ENCODE assay signal across 18 cellular contexts in genomic region chr7:151206914-151207313, GRCh38. TPM values are rescaled to one million over a fixed set of nuclear protein-coding genes. Genes with fewer than 3 reads are reported as not detected.
DNase-seq lines count a peak whose midpoint lies in the region; ATAC-seq and TF ChIP-seq lines count a peak whose summit lies in the region.
"Had no signal": no experiment of that assay in that cellular context is flagged by ENCODE, and none has a peak within 500 bp of the region (broad histone marks: within the 10 kb centered on the region; RNA-seq: fewer than 3 reads in every experiment).

No MANE protein-coding gene starts in this region.

- H3K36me3 ChIP-seq in HEK293 (ENCODE audit: control insufficient read depth in 2 of 2, insufficient read depth in 1 of 2, low read length in 2 of 2): peaks cover 0 to 6% of the 10 kb centered on the region in 2 experiments; a peak in 1 of 3 replicates
- H3K36me3 ChIP-seq: colonic mucosa had no signal

- no peaks in the 10 kb centered on the region for H3K9me3 Mint-ChIP-seq in T-helper 1 cell treated with Interleukin-12 subunit alpha and Interleukin-12 subunit beta and Interleukin-4 antibody, amounts not matched to agents 30 μg/mL and 1 μg/mL, for 36 hours
- H3K9me3 Mint-ChIP-seq in immature natural killer cell: no peaks in the 10 kb centered on the region
- no peaks in the 10 kb centered on the region for H3K9me3 Mint-ChIP-seq in activated T-helper 1 cell treated with anti-CD3 and anti-CD28 coated beads, Interleukin-12 subunit alpha, Interleukin-12 subunit beta, Interleukin-2, Interleukin-4 antibody, amounts not matched to agents 30 ng/mL and 10 ng/mL and 1 ng/mL, durations not matched to agents 14 hours and 24 hours and 36 hours

- H3K4me3 ChIP-seq in HEK293 (ENCODE audit: low read depth, low read length): no peak overlapping the region
- H3K4me3 ChIP-seq: colonic mucosa, esophagus squamous epithelium, lower lobe of right lung had no signal

- no peak overlapping the region for H3K27ac ChIP-seq in HEK293 (ENCODE audit: extremely low read depth, low read depth, low read length)
- H3K27ac ChIP-seq: colonic mucosa, esophagus squamous epithelium, KMS-11, lower lobe of right lung had no signal

- H3K27me3 Mint-ChIP-seq in T-helper 1 cell treated with Interleukin-12 subunit alpha and Interleukin-12 subunit beta and Interleukin-4 antibody, amounts not matched to agents 30 μg/mL and 1 μg/mL, for 36 hours (ENCODE audit: low read depth): peaks cover 9% of the 10 kb centered on the region
- H3K27me3 Mint-ChIP-seq in immature natural killer cell (ENCODE audit: low read depth in 3 of 3): peaks cover 0 to 4% (median 3%) of the 10 kb centered on the region in 3 donors
- peaks cover 12% of the 10 kb centered on the region for H3K27me3 Mint-ChIP-seq in activated T-helper 1 cell treated with anti-CD3 and anti-CD28 coated beads, Interleukin-12 subunit alpha, Interleukin-12 subunit beta, Interleukin-2, Interleukin-4 antibody, amounts not matched to agents 30 ng/mL and 10 ng/mL and 1 ng/mL, durations not matched to agents 14 hours and 24 hours and 36 hours (ENCODE audit: insufficient read depth)

- H3K36me3 Mint-ChIP-seq in T-helper 1 cell treated with Interleukin-12 subunit alpha and Interleukin-12 subunit beta and Interleukin-4 antibody, amounts not matched to agents 30 μg/mL and 1 μg/mL, for 36 hours (ENCODE audit: low read depth): peaks cover 1% of the 10 kb centered on the region
- peaks cover 0 to 1% (median 0%) of the 10 kb centered on the region in 3 donors for H3K36me3 Mint-ChIP-seq in immature natural killer cell
- peaks cover 7% of the 10 kb centered on the region for H3K36me3 Mint-ChIP-seq in activated T-helper 1 cell treated with anti-CD3 and anti-CD28 coated beads, Interleukin-12 subunit alpha, Interleukin-12 subunit beta, Interleukin-2, Interleukin-4 antibody, amounts not matched to agents 30 ng/mL and 10 ng/mL and 1 ng/mL, durations not matched to agents 14 hours and 24 hours and 36 hours (ENCODE audit: low read depth)

- CTCF ChIA-PET in HEK293 (lab: Yijun Ruan, JAX): no interaction called here

- H3K4me3 Mint-ChIP-seq in T-helper 1 cell treated with Interleukin-12 subunit alpha and Interleukin-12 subunit beta and Interleukin-4 antibody, amounts not matched to agents 30 μg/mL and 1 μg/mL, for 36 hours: peak overlapping the region; percentile 16
- peak overlapping the region; percentile 8 to 70 (median 56) for H3K4me3 Mint-ChIP-seq in immature natural killer cell
- no peak overlapping the region for H3K4me3 Mint-ChIP-seq in activated T-helper 1 cell treated with anti-CD3 and anti-CD28 coated beads, Interleukin-12 subunit alpha, Interleukin-12 subunit beta, Interleukin-2, Interleukin-4 antibody, amounts not matched to agents 30 ng/mL and 10 ng/mL and 1 ng/mL, durations not matched to agents 14 hours and 24 hours and 36 hours

- no peak for TF ChIP-seq CTCF in HEK293 (tag by site-specific recombination; IDR thresholded peaks at IDR 0.05)

- peak; percentile 47 for DNase-seq in NOMO-1 treated with DMSO at 0.1 percent for 48 hours (lab: John Stamatoyannopoulos, UW; ENCODE audit: unreplicated experiment)
- no peak for DNase-seq in NOMO-1 treated with dmso at 0.1 percent for 144 hours (lab: John Stamatoyannopoulos, UW; ENCODE audit: unreplicated experiment)
- DNase-seq in immature natural killer cell: peak; percentile 10 to 28 (median 22)
- DNase-seq in globus pallidus (ENCODE audit: low spot score): no peak
- DNase-seq in activated T-helper 1 cell treated with anti-CD3 and anti-CD28 coated beads, Interleukin-12 subunit alpha, Interleukin-12 subunit beta, Interleukin-2, Interleukin-4 antibody, amounts not matched to agents 30 ng/mL and 10 ng/mL and 1 ng/mL, durations not matched to agents 14 hours and 24 hours and 36 hours (ENCODE audit: low spot score): no peak
- DNase-seq: 8988T; activated CD4-positive, alpha-beta T cell treated with anti-CD3 and anti-CD28 coated beads for 48 hours; amniotic stem cell; Caco-2; colonic mucosa; esophagus squamous epithelium; lower lobe of right lung; SK-N-SH had no signal

- peak overlapping the region; percentile 52 for H3K27ac Mint-ChIP-seq in T-helper 1 cell treated with Interleukin-12 subunit alpha and Interleukin-12 subunit beta and Interleukin-4 antibody, amounts not matched to agents 30 μg/mL and 1 μg/mL, for 36 hours
- peak overlapping the region in 5 of 6 donors; percentile 59 to 78 (median 69) for H3K27ac Mint-ChIP-seq in immature natural killer cell
- no peak overlapping the region for H3K27ac Mint-ChIP-seq in activated T-helper 1 cell treated with anti-CD3 and anti-CD28 coated beads, Interleukin-12 subunit alpha, Interleukin-12 subunit beta, Interleukin-2, Interleukin-4 antibody, amounts not matched to agents 30 ng/mL and 10 ng/mL and 1 ng/mL, durations not matched to agents 14 hours and 24 hours and 36 hours

- POLR2A ChIA-PET in HEK293 (lab: Yijun Ruan, JAX): interaction anchor here (3.6 kb wide), 1 partner anchor 20 kb away, joined by 15 read pairs; the partner anchor contains the start of gene ABCF2

- intact Hi-C loops in activated T-helper 1 cell treated with anti-CD3 and anti-CD28 coated beads, Interleukin-12 subunit alpha, Interleukin-12 subunit beta, Interleukin-2, Interleukin-4 antibody, amounts not matched to agents 30 ng/mL and 10 ng/mL and 1 ng/mL, durations not matched to agents 14 hours and 24 hours and 36 hours (cut with micrococcal nuclease): no loop called here

- ATAC-seq in HG02870 (IDR thresholded peaks at IDR 0.05; ENCODE audit: unreplicated experiment): no peak
- ATAC-seq: lower lobe of right lung had no signal

- no peaks in the 10 kb centered on the region for H3K4me1 ChIP-seq in HEK293 (ENCODE audit: control insufficient read depth, insufficient read depth, low read length)
- H3K4me1 ChIP-seq: Caco-2, colonic mucosa, esophagus squamous epithelium, lower lobe of right lung had no signal

- no peaks in the 10 kb centered on the region for H3K9me3 ChIP-seq in HEK293 (ENCODE audit: control insufficient read depth, insufficient read depth, low read depth, low read length)
- H3K9me3 ChIP-seq: Caco-2, colonic mucosa, esophagus squamous epithelium, lower lobe of right lung, SK-N-SH had no signal

- H3K4me1 Mint-ChIP-seq in T-helper 1 cell treated with Interleukin-12 subunit alpha and Interleukin-12 subunit beta and Interleukin-4 antibody, amounts not matched to agents 30 μg/mL and 1 μg/mL, for 36 hours (ENCODE audit: low read depth): peaks cover 20% of the 10 kb centered on the region
- H3K4me1 Mint-ChIP-seq in immature natural killer cell: peaks cover 23 to 29% of the 10 kb centered on the region in 2 donors
- peaks cover 20% of the 10 kb centered on the region for H3K4me1 Mint-ChIP-seq in activated T-helper 1 cell treated with anti-CD3 and anti-CD28 coated beads, Interleukin-12 subunit alpha, Interleukin-12 subunit beta, Interleukin-2, Interleukin-4 antibody, amounts not matched to agents 30 ng/mL and 10 ng/mL and 1 ng/mL, durations not matched to agents 14 hours and 24 hours and 36 hours (ENCODE audit: low read depth)

TF ChIP-seq in HEK293, 187 proteins besides CTCF, POLR2A, EP300 and RAD21 (continues in another document):
- TF ChIP-seq, protein P1, sequence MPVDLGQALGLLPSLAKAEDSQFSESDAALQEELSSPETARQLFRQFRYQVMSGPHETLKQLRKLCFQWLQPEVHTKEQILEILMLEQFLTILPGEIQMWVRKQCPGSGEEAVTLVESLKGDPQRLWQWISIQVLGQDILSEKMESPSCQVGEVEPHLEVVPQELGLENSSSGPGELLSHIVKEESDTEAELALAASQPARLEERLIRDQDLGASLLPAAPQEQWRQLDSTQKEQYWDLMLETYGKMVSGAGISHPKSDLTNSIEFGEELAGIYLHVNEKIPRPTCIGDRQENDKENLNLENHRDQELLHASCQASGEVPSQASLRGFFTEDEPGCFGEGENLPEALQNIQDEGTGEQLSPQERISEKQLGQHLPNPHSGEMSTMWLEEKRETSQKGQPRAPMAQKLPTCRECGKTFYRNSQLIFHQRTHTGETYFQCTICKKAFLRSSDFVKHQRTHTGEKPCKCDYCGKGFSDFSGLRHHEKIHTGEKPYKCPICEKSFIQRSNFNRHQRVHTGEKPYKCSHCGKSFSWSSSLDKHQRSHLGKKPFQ (tag by site-specific recombination; IDR thresholded peaks at IDR 0.05): peak; percentile 8; the same call in 1 of the 2 replicates
- peak; percentile 11; the same call in 1 of the 2 replicates for TF ChIP-seq KLF9 (tag by site-specific recombination; IDR thresholded peaks at IDR 0.05; ENCODE audit: low read depth)

RNA-seq across cellular contexts. Expression of gene H2BK1, which starts 3.4 kb away (rescaled TPM):
- not detected for polyA plus RNA-seq in immature natural killer cell
- total RNA-seq in activated T-helper 1 cell treated with anti-CD3 and anti-CD28 coated beads, Interleukin-12 subunit alpha, Interleukin-12 subunit beta, Interleukin-2, Interleukin-4 antibody, amounts not matched to agents 30 ng/mL and 10 ng/mL and 1 ng/mL, durations not matched to agents 14 hours and 24 hours and 36 hours: not detected in 2 replicates
- total RNA-seq: Caco-2, colonic mucosa, esophagus squamous epithelium, lower lobe of right lung, subcutaneous adipose tissue had no signal
- polyA plus RNA-seq: SK-N-SH had no signal

RNA-seq across cellular contexts. Expression of gene ASB10, which starts 19.9 kb away (rescaled TPM):
- not detected for polyA plus RNA-seq in immature natural killer cell
- total RNA-seq in activated T-helper 1 cell treated with anti-CD3 and anti-CD28 coated beads, Interleukin-12 subunit alpha, Interleukin-12 subunit beta, Interleukin-2, Interleukin-4 antibody, amounts not matched to agents 30 ng/mL and 10 ng/mL and 1 ng/mL, durations not matched to agents 14 hours and 24 hours and 36 hours: not detected in 2 replicates
- total RNA-seq: Caco-2, colonic mucosa, esophagus squamous epithelium, lower lobe of right lung, subcutaneous adipose tissue had no signal
- polyA plus RNA-seq: SK-N-SH had no signal

RNA-seq across cellular contexts. Expression of gene ABCF2, which starts 20.1 kb away (rescaled TPM):
- polyA plus RNA-seq in immature natural killer cell: 10 to 100 TPM; 24.2 to 35.4 (median 31.7) TPM
- 81.7 and 85.4 TPM in 2 replicates for total RNA-seq in activated T-helper 1 cell treated with anti-CD3 and anti-CD28 coated beads, Interleukin-12 subunit alpha, Interleukin-12 subunit beta, Interleukin-2, Interleukin-4 antibody, amounts not matched to agents 30 ng/mL and 10 ng/mL and 1 ng/mL, durations not matched to agents 14 hours and 24 hours and 36 hours

RNA-seq across cellular contexts. Expression of gene CHPF2, which starts 25.4 kb away (rescaled TPM):
- 10 to 100 TPM; 23.0 to 39.2 (median 35.4) TPM for polyA plus RNA-seq in immature natural killer cell
- 45.6 and 48.5 TPM in 2 replicates for total RNA-seq in activated T-helper 1 cell treated with anti-CD3 and anti-CD28 coated beads, Interleukin-12 subunit alpha, Interleukin-12 subunit beta, Interleukin-2, Interleukin-4 antibody, amounts not matched to agents 30 ng/mL and 10 ng/mL and 1 ng/mL, durations not matched to agents 14 hours and 24 hours and 36 hours

RNA-seq across cellular contexts. Expression of gene GBX1, which starts 39.4 kb away (rescaled TPM):
- not detected for polyA plus RNA-seq in immature natural killer cell
- not detected in 2 replicates for total RNA-seq in activated T-helper 1 cell treated with anti-CD3 and anti-CD28 coated beads, Interleukin-12 subunit alpha, Interleukin-12 subunit beta, Interleukin-2, Interleukin-4 antibody, amounts not matched to agents 30 ng/mL and 10 ng/mL and 1 ng/mL, durations not matched to agents 14 hours and 24 hours and 36 hours
- total RNA-seq: Caco-2, colonic mucosa, esophagus squamous epithelium, lower lobe of right lung, subcutaneous adipose tissue had no signal
- polyA plus RNA-seq: SK-N-SH had no signal

Comparison
In these comparisons a context has a peak if more than half of its experiments do, and no peak if none do; other contexts are left out.
1. DNase-seq: peak in NOMO-1 treated with DMSO at 0.1 percent for 48 hours (single experiment) and immature natural killer cell (3 of 3); none in NOMO-1 treated with dmso at 0.1 percent for 144 hours (single experiment), globus pallidus (single experiment) and activated T-helper 1 cell treated with anti-CD3 and anti-CD28 coated beads, Interleukin-12 subunit alpha, Interleukin-12 subunit beta, Interleukin-2, Interleukin-4 antibody, amounts not matched to agents 30 ng/mL and 10 ng/mL and 1 ng/mL, durations not matched to agents 14 hours and 24 hours and 36 hours (single experiment).